In the genomic region with DNA sequence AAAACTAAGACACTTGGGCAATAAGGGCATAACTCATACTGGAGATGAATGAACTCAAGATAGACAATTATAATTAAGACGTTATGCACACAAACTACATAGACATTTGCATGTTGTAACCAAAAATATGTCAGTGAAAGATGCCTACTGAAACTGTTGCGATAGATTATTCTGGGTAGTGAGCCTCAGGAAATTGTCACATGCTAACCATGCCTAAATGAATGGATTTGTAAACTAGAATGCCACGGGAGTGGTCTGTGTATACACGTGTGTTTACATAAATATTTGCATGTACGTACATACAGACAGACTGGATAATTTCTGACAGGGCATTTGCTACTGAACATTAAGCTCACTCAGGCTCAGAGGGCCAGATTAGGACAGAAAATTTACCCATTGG, we compare ENCODE assay signal across 1 cellular context.
TF ChIP-seq lines count a peak whose summit lies in the region.

No MANE protein-coding gene starts in this region.

TF ChIP-seq in SK-N-SH, 30 proteins besides CTCF, POLR2A, EP300 and RAD21 (continued from another document):
- TF ChIP-seq, protein P1, sequence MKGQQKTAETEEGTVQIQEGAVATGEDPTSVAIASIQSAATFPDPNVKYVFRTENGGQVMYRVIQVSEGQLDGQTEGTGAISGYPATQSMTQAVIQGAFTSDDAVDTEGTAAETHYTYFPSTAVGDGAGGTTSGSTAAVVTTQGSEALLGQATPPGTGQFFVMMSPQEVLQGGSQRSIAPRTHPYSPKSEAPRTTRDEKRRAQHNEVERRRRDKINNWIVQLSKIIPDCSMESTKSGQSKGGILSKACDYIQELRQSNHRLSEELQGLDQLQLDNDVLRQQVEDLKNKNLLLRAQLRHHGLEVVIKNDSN (IDR thresholded peaks at IDR 0.05; ENCODE audit: borderline replicate concordance, low read depth): no peak
- TF ChIP-seq NRF1 (IDR thresholded peaks at IDR 0.05; ENCODE audit: low read depth, low read length): no peak
